Comparison of ENCODE assay signal across 17 cellular contexts in genomic region chr2:42879116-42879705, GRCh38.
DNase-seq lines count a peak whose midpoint lies in the region; ATAC-seq, FAIRE-seq and TF ChIP-seq lines count a peak whose summit lies in the region.
"Had no signal": no experiment of that assay in that cellular context is flagged by ENCODE, and none has a peak within 500 bp of the region (broad histone marks: within the 10 kb centered on the region; RNA-seq: fewer than 3 reads in every experiment).

No MANE protein-coding gene starts in this region.

- no peak for TF ChIP-seq CTCF in CD8-positive, alpha-beta T cell (IDR thresholded peaks at IDR 0.05)
- TF ChIP-seq CTCF in GM23338 (conservative IDR thresholded peaks at IDR 0.05; ENCODE audit: low read depth in 2 of 2) = no peak
- TF ChIP-seq CTCF in endothelial cell of umbilical vein (IDR thresholded peaks at IDR 0.05; ENCODE audit: extremely low read depth in 1 of 2, insufficient read depth in 1 of 2, low read depth in 1 of 2, low read length in 2 of 2) = no peak
- no peak for TF ChIP-seq CTCF in psoas muscle (IDR thresholded peaks at IDR 0.05)
- TF ChIP-seq CTCF in Calu3 (IDR thresholded peaks at IDR 0.05; ENCODE audit: unreplicated experiment) = no peak

- POLR2A ChIA-PET in CD8-positive, alpha-beta T cell (lab: Charles Lee) = no interaction called here
- POLR2A ChIA-PET in endothelial cell of umbilical vein (lab: Charles Lee) = interaction anchor here (1.0 to 1.1 kb wide), 5 partner anchors 18 to 163 kb away, joined by 3 read pairs; no protein-coding TSS in a partner anchor

- peak in 1 of 7 experiments; percentile 37 for DNase-seq in CD8-positive, alpha-beta T cell
- DNase-seq in GM23338 (ENCODE audit: low spot score) = no peak
- no peak for DNase-seq in endothelial cell of umbilical vein (ENCODE audit: low read depth, low spot score)
- DNase-seq in psoas muscle = no peak
- no peak for DNase-seq in stimulated activated CD4-positive, alpha-beta T cell treated with anti-CD3 and anti-CD28 coated beads, Interleukin-4, amount 100 ng/mL, for 1 hour
- no peak for DNase-seq in GDM1 (lab: John Stamatoyannopoulos, UW)
- DNase-seq in Calu3 = no peak
- DNase-seq in NCI-H187 treated with DMSO at 0.1 percent for 48 hours (lab: John Stamatoyannopoulos, UW) = no peak
- DNase-seq: activated CD4-positive, alpha-beta T cell treated with anti-CD3 and anti-CD28 coated beads, Interleukin-2, amount 50 U/mL, for 4 hours; C1 segment of cervical spinal cord; NCI-H187; NCI-H82; T-helper 9 cell had no signal

- no peaks in the 10 kb centered on the region for H3K9me2 ChIP-seq in GM23338 (ENCODE audit: insufficient read depth)

- H3K27ac Mint-ChIP-seq in CD8-positive, alpha-beta T cell = peak overlapping the region; percentile 62
- H3K27ac Mint-ChIP-seq in GM23338 (no peak overlapping the region), Calu3 (ENCODE audit: unreplicated experiment) (no peak overlapping the region)
- H3K27ac Mint-ChIP-seq: activated naive CD4-positive, alpha-beta T cell treated with anti-CD3 and anti-CD28 coated beads, Interleukin-2, amount 50 U/mL, for 24 hours had no signal

- H3K4me1 Mint-ChIP-seq in CD8-positive, alpha-beta T cell (ENCODE audit: low read depth) = peaks cover 19% of the 10 kb centered on the region
- H3K4me1 Mint-ChIP-seq in GM23338 (peaks cover 3% of the 10 kb centered on the region; the same call in 2 of the 3 replicates), Calu3 (ENCODE audit: low read depth, unreplicated experiment) (no peaks in the 10 kb centered on the region)

- no peak overlapping the region for H3K4me3 ChIP-seq in CD8-positive, alpha-beta T cell (ENCODE audit: low read depth, low read length)
- H3K4me3 ChIP-seq in GM23338 (no peak overlapping the region), endothelial cell of umbilical vein (replicated peaks in 1 of 3; ENCODE audit: insufficient read depth in 1 of 3, low read depth in 1 of 3, low read length in 3 of 3) (no peak overlapping the region), psoas muscle (no peak overlapping the region)

- H3K27me3 Mint-ChIP-seq in CD8-positive, alpha-beta T cell (ENCODE audit: low read depth) = no peaks in the 10 kb centered on the region
- H3K27me3 Mint-ChIP-seq in GM23338 (ENCODE audit: insufficient read depth, low read depth, poor library complexity) (peaks cover 7% of the 10 kb centered on the region), Calu3 (ENCODE audit: unreplicated experiment) (no peaks in the 10 kb centered on the region)
- H3K27me3 Mint-ChIP-seq: activated naive CD4-positive, alpha-beta T cell treated with anti-CD3 and anti-CD28 coated beads, Interleukin-2, amount 50 U/mL, for 24 hours had no signal

- peak overlapping the region; percentile 12 for H3K9ac ChIP-seq in endothelial cell of umbilical vein (replicated peaks; ENCODE audit: extremely low read depth, insufficient read depth, low read length)

- no peaks in the 10 kb centered on the region for H4K20me1 ChIP-seq in GM23338 (replicated peaks; ENCODE audit: insufficient read depth)
- H4K20me1 ChIP-seq in endothelial cell of umbilical vein (replicated peaks; ENCODE audit: control insufficient read depth, extremely low read depth, insufficient read depth, low read length) = no peaks in the 10 kb centered on the region

- H3K79me2 ChIP-seq in GM23338 (replicated peaks; ENCODE audit: insufficient read depth) (no peaks in the 10 kb centered on the region), endothelial cell of umbilical vein (ENCODE audit: control insufficient read depth, insufficient read depth, low read length) (no peaks in the 10 kb centered on the region)

- H3K4me2 ChIP-seq in GM23338 (no peak overlapping the region), endothelial cell of umbilical vein (ENCODE audit: insufficient read depth, low read length) (peak overlapping the region; percentile 51)

- no peaks in the 10 kb centered on the region for H3F3A ChIP-seq in GM23338 (replicated peaks; ENCODE audit: low read depth)

- no peak overlapping the region for H3K4me3 Mint-ChIP-seq in CD8-positive, alpha-beta T cell
- no peak overlapping the region for H3K4me3 Mint-ChIP-seq in GM23338
- H3K4me3 Mint-ChIP-seq in Calu3 (ENCODE audit: low read depth, unreplicated experiment) = no peak overlapping the region
- H3K4me3 Mint-ChIP-seq: activated naive CD4-positive, alpha-beta T cell treated with anti-CD3 and anti-CD28 coated beads, Interleukin-2, amount 50 U/mL, for 24 hours had no signal

- H3K27ac ChIP-seq in CD8-positive, alpha-beta T cell (ENCODE audit: low read depth, low read length) = no peak overlapping the region
- H3K27ac ChIP-seq in GM23338 (ENCODE audit: low read depth) (no peak overlapping the region), endothelial cell of umbilical vein (ENCODE audit: insufficient read depth, low read depth, low read length) (peak overlapping the region; percentile 72), psoas muscle (peak overlapping the region; percentile 23)

- H3K9me3 ChIP-seq in CD8-positive, alpha-beta T cell (ENCODE audit: low read length) = no peaks in the 10 kb centered on the region
- H3K9me3 ChIP-seq in endothelial cell of umbilical vein (replicated peaks; ENCODE audit: control insufficient read depth, insufficient read depth, low read length) = no peaks in the 10 kb centered on the region
- H3K9me3 ChIP-seq in psoas muscle = no peaks in the 10 kb centered on the region

- no TSS peak for BruUV-seq in endothelial cell of umbilical vein (replicated peaks; lab: Mats Ljungman, UMichigan)
- BruUV-seq in Calu3 (replicated peaks; lab: Mats Ljungman, UMichigan) = no TSS peak

- dilution Hi-C loops in endothelial cell of umbilical vein (cut with MboI; ENCODE audit: extremely low pct_ligation_motif_present, low sequenced_read_pairs) = no loop called here

- no peak for ATAC-seq in CD8-positive, alpha-beta T cell
- ATAC-seq in GM23338 (no peak), psoas muscle (no peak)

- CTCF ChIA-PET in CD8-positive, alpha-beta T cell (lab: Charles Lee) = interaction anchor here (1.4 to 2.0 kb wide), 2 partner anchors 20 kb away, joined by 3 to 6 read pairs; no protein-coding TSS in a partner anchor
- CTCF ChIA-PET in endothelial cell of umbilical vein (lab: Charles Lee) = interaction anchor here (0.8 to 2.7 kb wide), 10 partner anchors 20 to 602 kb away, joined by 3 to 20 read pairs (median 5); no protein-coding TSS in a partner anchor
- CTCF ChIA-PET in Calu3 (lab: Charles Lee) = no interaction called here

- H3K27me3 ChIP-seq in CD8-positive, alpha-beta T cell (ENCODE audit: insufficient read depth, low read length) = no peaks in the 10 kb centered on the region
- H3K27me3 ChIP-seq in GM23338 (ENCODE audit: insufficient read depth) (no peaks in the 10 kb centered on the region), endothelial cell of umbilical vein (ENCODE audit: control insufficient read depth in 2 of 2, insufficient read depth in 2 of 2, low read length in 2 of 2) (no peaks in the 10 kb centered on the region), psoas muscle (ENCODE audit: insufficient read depth in 3 of 3, low read length in 2 of 3) (no peaks in the 10 kb centered on the region)

- no peak for TF ChIP-seq POLR2A in endothelial cell of umbilical vein (IDR thresholded peaks at IDR 0.05; ENCODE audit: low read depth, low read length)

- H3K9me3 Mint-ChIP-seq in CD8-positive, alpha-beta T cell = no peaks in the 10 kb centered on the region
- H3K9me3 Mint-ChIP-seq in GM23338 (no peaks in the 10 kb centered on the region), Calu3 (ENCODE audit: low read depth, unreplicated experiment) (no peaks in the 10 kb centered on the region)
- H3K9me3 Mint-ChIP-seq: activated naive CD4-positive, alpha-beta T cell treated with anti-CD3 and anti-CD28 coated beads, Interleukin-2, amount 50 U/mL, for 24 hours had no signal

- peak; percentile 43 for FAIRE-seq in endothelial cell of umbilical vein (lab: Jason Lieb, UNC)
- FAIRE-seq: colon, GM12892, GM19239 had no signal

- H2AFZ ChIP-seq in GM23338 (peak overlapping the region; percentile 63; the same call in 1 of the 2 replicates), endothelial cell of umbilical vein (ENCODE audit: low read depth, low read length) (peak overlapping the region; percentile 4)

- peaks cover 13% of the 10 kb centered on the region for H3K4me1 ChIP-seq in CD8-positive, alpha-beta T cell (ENCODE audit: insufficient read depth, low read length)
- H3K4me1 ChIP-seq in GM23338 (ENCODE audit: insufficient read depth) = no peaks in the 10 kb centered on the region
- H3K4me1 ChIP-seq in endothelial cell of umbilical vein (ENCODE audit: control insufficient read depth, extremely low read depth, insufficient read depth, low read length) = peaks cover 51% of the 10 kb centered on the region
- peaks cover 3% of the 10 kb centered on the region for H3K4me1 ChIP-seq in psoas muscle

- H3K36me3 Mint-ChIP-seq in CD8-positive, alpha-beta T cell = no peaks in the 10 kb centered on the region
- H3K36me3 Mint-ChIP-seq in GM23338 (ENCODE audit: low read depth) = no peaks in the 10 kb centered on the region
- H3K36me3 Mint-ChIP-seq in Calu3 (ENCODE audit: insufficient read depth, unreplicated experiment) = no peaks in the 10 kb centered on the region
- H3K36me3 Mint-ChIP-seq: activated naive CD4-positive, alpha-beta T cell treated with anti-CD3 and anti-CD28 coated beads, Interleukin-2, amount 50 U/mL, for 24 hours had no signal

- 77 to 84% (median 81%) methylated on average over 6 of the region's 6 CpGs for WGBS in psoas muscle, 3 donors

- intact Hi-C loops in CD8-positive, alpha-beta T cell (cut with DNase I, micrococcal nuclease) = no loop called here
- intact Hi-C loops in endothelial cell of umbilical vein (cut with micrococcal nuclease) = no loop called here
- intact Hi-C loops in psoas muscle (cut with DNase I) = no loop called here
- intact Hi-C loops in Calu3 (cut with micrococcal nuclease; ENCODE audit: unreplicated experiment) = no loop called here

- no peaks in the 10 kb centered on the region for H3K36me3 ChIP-seq in CD8-positive, alpha-beta T cell (ENCODE audit: insufficient read depth, low read length)
- H3K36me3 ChIP-seq in GM23338 (ENCODE audit: insufficient read depth) (no peaks in the 10 kb centered on the region), endothelial cell of umbilical vein (ENCODE audit: control insufficient read depth in 2 of 2, extremely low read depth in 1 of 2, insufficient read depth in 2 of 2, low read length in 2 of 2) (no peaks in the 10 kb centered on the region), psoas muscle (ENCODE audit: insufficient read depth in 1 of 2, low read depth in 1 of 2) (no peaks in the 10 kb centered on the region)

- no peaks in the 10 kb centered on the region for H3K9me1 ChIP-seq in endothelial cell of umbilical vein (replicated peaks; ENCODE audit: control insufficient read depth, extremely low read depth, insufficient read depth, low read length)

TF ChIP-seq in GM23338, 12 proteins besides CTCF, POLR2A, EP300 and RAD21 (continues in another document):
- TF ChIP-seq ZNF331 (CRISPR knock-in tag; IDR thresholded peaks at IDR 0.05; ENCODE audit: low read depth) = no peak

TF ChIP-seq in endothelial cell of umbilical vein, 7 proteins besides CTCF, POLR2A, EP300 and RAD21 (continues in another document):
- no peak for TF ChIP-seq MYC (IDR thresholded peaks at IDR 0.05; ENCODE audit: low read depth, low read length)
- TF ChIP-seq POLR2AphosphoS5 (IDR thresholded peaks at IDR 0.05; ENCODE audit: insufficient read depth, low read depth, low read length) = no peak
- no peak for TF ChIP-seq JUN (IDR thresholded peaks at IDR 0.05; ENCODE audit: borderline replicate concordance, insufficient read depth, insufficient read length, low read depth)

Comparison
In these comparisons a context has a peak if more than half of its experiments do, and no peak if none do; other contexts are left out.
1. H3K27ac ChIP-seq: peak in endothelial cell of umbilical vein (single experiment) and psoas muscle (single experiment); none in CD8-positive, alpha-beta T cell (single experiment) and GM23338 (single experiment).